In the genomic region with DNA sequence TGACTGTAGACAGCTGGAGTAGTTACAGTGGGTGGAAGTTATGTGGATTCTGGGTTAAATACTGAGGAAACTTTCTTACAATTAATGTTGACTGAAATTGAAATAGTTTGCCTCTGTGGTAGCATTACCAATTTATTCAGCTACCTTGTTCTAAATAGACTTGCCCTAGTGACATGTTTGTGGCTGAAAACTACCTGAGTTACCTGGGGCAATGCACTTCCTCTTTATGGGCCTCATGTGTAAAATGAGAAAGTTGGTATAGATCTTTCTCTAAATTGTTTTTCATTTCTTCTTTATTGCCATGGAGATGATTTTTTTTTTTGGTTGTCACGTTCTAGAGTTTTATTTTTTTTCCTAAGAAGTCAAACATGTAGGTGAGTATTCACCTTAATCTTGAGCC, we compare ENCODE assay signal across 3 cellular contexts.
A peak's percentile ranks its signal among the peaks of the same experiment; 100 is the strongest.
TF ChIP-seq lines count a peak whose summit lies in the region.

No MANE protein-coding gene starts in this region.

TF ChIP-seq in GM12891, 5 proteins besides CTCF, POLR2A, EP300 and RAD21:
- TF ChIP-seq PAX5 (IDR thresholded peaks at IDR 0.05; ENCODE audit: insufficient read depth, low read length, severe bottlenecking) (no peak), POU2F2 (IDR thresholded peaks at IDR 0.05; ENCODE audit: low read depth, low read length) (no peak), SPI1 (IDR thresholded peaks at IDR 0.05; ENCODE audit: low read depth, low read length) (peak; percentile 52; the same call in 1 of the 2 replicates)

TF ChIP-seq in GM12878, 131 proteins besides CTCF, POLR2A, EP300 and RAD21:
- peak; percentile 41; the same call in 1 of the 2 replicates for TF ChIP-seq SPI1 (IDR thresholded peaks at IDR 0.05; ENCODE audit: borderline replicate concordance, insufficient read depth, low read depth, low read length)
- no peak for TF ChIP-seq BMI1 (IDR thresholded peaks at IDR 0.05; ENCODE audit: borderline replicate concordance)
- TF ChIP-seq FOS (IDR thresholded peaks at IDR 0.05; ENCODE audit: borderline replicate concordance, extremely low read depth, insufficient read length): no peak
- no peak for TF ChIP-seq EED (IDR thresholded peaks at IDR 0.05; ENCODE audit: low read depth)

TF ChIP-seq in K562, 482 proteins besides CTCF, POLR2A, EP300 and RAD21:
- 0 out of 2 replicates have a peak, but pooled peaks have one; percentile 15 for TF ChIP-seq SPI1 (IDR thresholded peaks at IDR 0.05; ENCODE audit: borderline replicate concordance, low read depth, low read length)
- TF ChIP-seq ZNF232 (CRISPR knock-in tag; IDR thresholded peaks at IDR 0.05): no peak
